Comparison of ENCODE assay signal across 8 cellular contexts in the genomic region with DNA sequence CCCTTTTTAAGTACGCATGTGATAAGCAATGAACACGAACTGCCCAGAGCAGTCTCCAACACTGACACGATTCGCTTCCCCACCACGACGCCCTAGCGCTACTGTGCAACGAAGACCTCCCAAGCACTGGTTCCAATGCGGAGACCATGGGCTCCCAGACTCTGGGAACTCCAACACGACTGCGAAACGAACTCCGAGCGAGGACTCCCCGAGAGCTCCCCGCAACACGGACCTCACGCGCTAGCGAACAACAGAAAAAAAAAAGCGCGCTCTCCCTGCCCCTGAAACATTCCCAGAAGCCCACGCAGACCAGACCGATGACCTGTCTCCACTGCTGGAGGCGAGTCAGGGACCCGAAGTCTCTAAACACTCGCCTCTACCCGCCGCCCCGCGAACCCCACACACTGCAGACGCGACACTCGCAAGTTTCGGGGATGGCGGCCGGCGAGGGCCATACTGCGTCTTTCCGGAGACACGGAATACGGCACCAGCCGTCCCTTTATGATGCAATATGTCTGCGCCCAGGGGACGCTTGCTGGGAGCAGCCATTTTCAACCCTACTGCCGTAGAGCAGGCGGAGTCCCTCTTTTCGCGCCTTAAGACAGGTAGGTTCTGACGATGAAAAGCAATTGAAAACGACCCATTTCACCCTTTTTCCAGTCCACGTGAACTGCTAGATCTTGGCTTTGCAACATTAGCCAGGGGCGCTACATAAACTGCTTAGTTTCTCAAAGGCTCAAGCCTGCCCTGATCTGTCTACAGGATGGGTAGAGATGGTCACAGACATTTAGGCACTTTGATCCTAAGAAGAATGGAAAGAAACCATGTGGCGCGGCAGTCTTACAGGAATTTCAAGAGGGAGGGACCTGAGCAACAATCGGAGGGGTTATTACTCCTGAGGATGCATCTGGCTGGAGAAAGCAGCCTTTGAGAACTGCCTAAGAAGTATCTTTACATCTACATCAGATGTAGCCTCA. TPM values are rescaled to one million over a fixed set of nuclear protein-coding genes. Genes with fewer than 3 reads are reported as not detected.
A peak's percentile ranks its signal among the peaks of the same experiment; 100 is the strongest.
DNase-seq lines count a peak whose midpoint lies in the region; ATAC-seq and TF ChIP-seq lines count a peak whose summit lies in the region.

A gene (minus strand): TSS at position 430 of the 977 bp plus-strand sequence. CDS start 7,569 bp downstream, outside the sequence.

- H3K27me3 ChIP-seq in iPS-20b (ENCODE audit: insufficient read depth, low read length) (no peaks in the 10 kb centered on the region), sigmoid colon (no peaks in the 10 kb centered on the region), aorta (ENCODE audit: control insufficient read depth in 1 of 2, insufficient read depth in 2 of 2, low read length in 1 of 2) (no peaks in the 10 kb centered on the region), PC-3 (ENCODE audit: low read length) (no peaks in the 10 kb centered on the region)

- BruUV-seq in PC-3 (replicated peaks; lab: Mats Ljungman, UMichigan), result no TSS peak

- H3K79me2 ChIP-seq in PC-3 (ENCODE audit: low read length), result no peaks in the 10 kb centered on the region

- peak in 1 of 4 donors; percentile 48 for TF ChIP-seq EP300 in sigmoid colon (IDR thresholded peaks at IDR 0.05)

- no peaks in the 10 kb centered on the region for H3F3A ChIP-seq in PC-3 (ENCODE audit: low read length, unreplicated experiment)

- H3K4me1 ChIP-seq in iPS-20b (ENCODE audit: insufficient read depth, low read length), result no peaks in the 10 kb centered on the region
- H3K4me1 ChIP-seq in sigmoid colon, result peaks cover 0 to 14% (median 10%) of the 10 kb centered on the region in 4 donors
- H3K4me1 ChIP-seq in aorta (ENCODE audit: control insufficient read depth in 1 of 2, insufficient read depth in 2 of 2, low read length in 2 of 2), result peaks cover 0 to 1% of the 10 kb centered on the region in 2 donors
- H3K4me1 ChIP-seq in PC-3 (ENCODE audit: insufficient read depth, low read length), result no peaks in the 10 kb centered on the region

- H3K36me3 ChIP-seq in iPS-20b (ENCODE audit: insufficient read depth, low read depth, low read length) (peaks cover 60% of the 10 kb centered on the region), sigmoid colon (peaks cover 22 to 39% (median 30%) of the 10 kb centered on the region in 4 donors), aorta (ENCODE audit: control insufficient read depth in 1 of 2, insufficient read depth in 2 of 2, low read length in 1 of 2) (peaks cover 10 to 25% of the 10 kb centered on the region in 2 donors), PC-3 (ENCODE audit: low read depth, low read length) (peaks cover 94% of the 10 kb centered on the region)

- ATAC-seq in aorta (ENCODE audit: low FRiP score) (peak; percentile 99), HG03521 (IDR thresholded peaks at IDR 0.05; ENCODE audit: unreplicated experiment) (no peak), PC-3 (no peak)

- H2AFZ ChIP-seq in PC-3 (ENCODE audit: low read length), result no peak within 1 kb of the TSS

- DNase-seq in HEK293T (ENCODE audit: extremely low spot score) (peak; percentile 23), sigmoid colon (peak; percentile 94), aorta (peak; percentile 94 to 96), PC-3 (no peak)
- peak; percentile 45 for DNase-seq in activated CD4-positive, CD25-positive, alpha-beta regulatory T cell treated with anti-CD3 and anti-CD28 coated beads, Interleukin-2, amount 50 U/mL, for 16 hours (ENCODE audit: low read depth, low spot score)
- DNase-seq in central memory CD4-positive, alpha-beta T cell, result peak; percentile 79

- peak within 1 kb of the TSS; percentile 84 for H3K4me3 ChIP-seq in iPS-20b (ENCODE audit: low read length)
- peak within 1 kb of the TSS; percentile 58 to 72 (median 62) for H3K4me3 ChIP-seq in sigmoid colon
- H3K4me3 ChIP-seq in aorta (ENCODE audit: low read length in 2 of 2), result peak within 1 kb of the TSS; percentile 64 to 75
- no peak within 1 kb of the TSS; the same call in 1 of the 2 replicates for H3K4me3 ChIP-seq in PC-3 (ENCODE audit: low read length)

- WGBS in sigmoid colon, 2 donors, result 6 to 9% methylated on average over 56 of the region's 56 CpGs
- WGBS in aorta, 2 donors, result 1 to 3% methylated on average over 56 of the region's 56 CpGs

- TF ChIP-seq CTCF in sigmoid colon (IDR thresholded peaks at IDR 0.05) (no peak), PC-3 (conservative IDR thresholded peaks at IDR 0.05; ENCODE audit: low read depth, low read length) (no peak)

- H3K9me3 ChIP-seq in iPS-20b (ENCODE audit: insufficient read depth, low read depth, low read length) (peaks cover 46% of the 10 kb centered on the region), sigmoid colon (peaks cover 16 to 35% (median 35%) of the 10 kb centered on the region in 4 donors), aorta (ENCODE audit: control insufficient read depth, low read length) (peaks cover 13% of the 10 kb centered on the region), PC-3 (ENCODE audit: low read length) (peaks cover 86% of the 10 kb centered on the region)

- H3K9ac ChIP-seq in iPS-20b (ENCODE audit: low read depth, low read length) (peak within 1 kb of the TSS; percentile 91), PC-3 (ENCODE audit: low read length) (no peak within 1 kb of the TSS)

- no peaks in the 10 kb centered on the region for H3K9me2 ChIP-seq in PC-3 (replicated peaks; ENCODE audit: low read length)

- CTCF ChIA-PET in HEK293T (lab: Yijun Ruan, JAX), result no interaction called here
- CTCF ChIA-PET in PC-3 (lab: Charles Lee), result no interaction called here

- TF ChIP-seq POLR2A in sigmoid colon (IDR thresholded peaks at IDR 0.05), result no peak

- peak within 1 kb of the TSS; percentile 69 for H3K27ac ChIP-seq in iPS-20b (ENCODE audit: low read length)
- H3K27ac ChIP-seq in sigmoid colon, result peak within 1 kb of the TSS; percentile 80 to 83 (median 80)
- peak within 1 kb of the TSS in 1 of 2 donors; percentile 58 for H3K27ac ChIP-seq in aorta (ENCODE audit: low read depth in 1 of 2, low read length in 2 of 2)
- no peak within 1 kb of the TSS for H3K27ac ChIP-seq in PC-3 (ENCODE audit: low read length)

- POLR2A ChIA-PET in HEK293T (lab: Yijun Ruan, JAX), result no interaction called here
- POLR2A ChIA-PET in PC-3 (lab: Charles Lee; ENCODE audit: unreplicated experiment), result no interaction called here

- intact Hi-C loops in sigmoid colon (cut with DNase I), result loop anchor here (1.0 to 5.0 kb wide), 4 partner anchors 17 to 551 kb away; a partner anchor contains a TSS
- intact Hi-C loops in aorta (cut with DNase I), result no loop called here
- intact Hi-C loops in PC-3 (cut with micrococcal nuclease), result no loop called here

- no peak within 1 kb of the TSS for H3K4me2 ChIP-seq in PC-3 (ENCODE audit: low read length)

- H4K20me1 ChIP-seq in PC-3 (ENCODE audit: low read length), result no peaks in the 10 kb centered on the region

TF ChIP-seq in HEK293T, 16 proteins besides CTCF, POLR2A, EP300 and RAD21:
- no peak for TF ChIP-seq ELF4 (IDR thresholded peaks at IDR 0.05)
- no peak for TF ChIP-seq FOXA1 (IDR thresholded peaks at IDR 0.05)
- no peak for TF ChIP-seq ZNF384 (IDR thresholded peaks at IDR 0.05)
- TF ChIP-seq BHLHE40 (IDR thresholded peaks at IDR 0.05; ENCODE audit: borderline replicate concordance), result no peak
- no peak for TF ChIP-seq ARNT (IDR thresholded peaks at IDR 0.05)

RNA-seq across cellular contexts. Expression of the gene that starts here (rescaled TPM):
- total RNA-seq in sigmoid colon (10 to 100 TPM; 21.7 to 28.0 (median 23.4) TPM), aorta (10 to 100 TPM; 12.5 to 24.2 TPM), PC-3 (2014; rRNA removed) (6.2 and 7.2 TPM in 2 replicates)
- polyA plus RNA-seq in sigmoid colon (1 to 10 TPM; 2.8 to 9.6 (median 6.6) TPM), aorta (10 to 100 TPM in 1 of 2 donors, 1 to 10 TPM in 1; 4.5 to 61.1 TPM)
